10 cellular contexts compared by ENCODE assay signal in the genomic region with DNA sequence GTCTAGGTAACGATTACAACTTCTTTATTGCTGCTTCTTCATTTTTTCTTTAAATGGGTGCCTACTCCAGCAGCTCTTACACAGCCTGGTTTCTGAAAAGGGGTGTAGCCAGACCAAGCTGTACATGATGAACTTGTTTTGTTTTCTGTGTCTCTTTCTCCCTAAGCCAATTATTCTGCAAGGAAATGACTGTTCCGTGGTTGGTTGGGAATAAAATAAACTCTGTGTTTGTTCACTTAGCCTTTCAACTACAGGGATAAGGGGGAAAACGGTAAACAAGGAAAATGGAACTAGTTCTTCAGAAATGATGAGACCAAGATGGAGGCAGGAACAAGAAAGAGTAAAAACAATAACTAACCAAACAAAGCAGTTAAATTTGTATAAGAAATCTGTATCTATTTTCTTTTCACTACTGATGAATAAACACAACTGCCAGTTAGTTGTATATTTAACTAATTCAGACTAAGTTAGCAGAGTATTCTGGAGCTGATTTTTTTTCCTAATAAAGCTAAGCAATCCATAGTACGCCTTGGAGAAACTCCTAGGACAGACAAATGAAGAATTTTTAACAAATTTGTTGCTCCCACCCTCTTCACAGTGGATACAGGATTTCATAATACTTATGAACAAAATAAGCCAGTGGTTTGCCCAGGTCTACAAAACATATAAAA. TPM values are rescaled to one million over a fixed set of nuclear protein-coding genes. Genes with fewer than 3 reads are reported as not detected.
DNase-seq lines count a peak whose midpoint lies in the region; ATAC-seq, FAIRE-seq and TF ChIP-seq lines count a peak whose summit lies in the region.
"Had no signal": no experiment of that assay in that cellular context is flagged by ENCODE, and none has a peak within 500 bp of the region (broad histone marks: within the 10 kb centered on the region; RNA-seq: fewer than 3 reads in every experiment).

A gene with protein sequence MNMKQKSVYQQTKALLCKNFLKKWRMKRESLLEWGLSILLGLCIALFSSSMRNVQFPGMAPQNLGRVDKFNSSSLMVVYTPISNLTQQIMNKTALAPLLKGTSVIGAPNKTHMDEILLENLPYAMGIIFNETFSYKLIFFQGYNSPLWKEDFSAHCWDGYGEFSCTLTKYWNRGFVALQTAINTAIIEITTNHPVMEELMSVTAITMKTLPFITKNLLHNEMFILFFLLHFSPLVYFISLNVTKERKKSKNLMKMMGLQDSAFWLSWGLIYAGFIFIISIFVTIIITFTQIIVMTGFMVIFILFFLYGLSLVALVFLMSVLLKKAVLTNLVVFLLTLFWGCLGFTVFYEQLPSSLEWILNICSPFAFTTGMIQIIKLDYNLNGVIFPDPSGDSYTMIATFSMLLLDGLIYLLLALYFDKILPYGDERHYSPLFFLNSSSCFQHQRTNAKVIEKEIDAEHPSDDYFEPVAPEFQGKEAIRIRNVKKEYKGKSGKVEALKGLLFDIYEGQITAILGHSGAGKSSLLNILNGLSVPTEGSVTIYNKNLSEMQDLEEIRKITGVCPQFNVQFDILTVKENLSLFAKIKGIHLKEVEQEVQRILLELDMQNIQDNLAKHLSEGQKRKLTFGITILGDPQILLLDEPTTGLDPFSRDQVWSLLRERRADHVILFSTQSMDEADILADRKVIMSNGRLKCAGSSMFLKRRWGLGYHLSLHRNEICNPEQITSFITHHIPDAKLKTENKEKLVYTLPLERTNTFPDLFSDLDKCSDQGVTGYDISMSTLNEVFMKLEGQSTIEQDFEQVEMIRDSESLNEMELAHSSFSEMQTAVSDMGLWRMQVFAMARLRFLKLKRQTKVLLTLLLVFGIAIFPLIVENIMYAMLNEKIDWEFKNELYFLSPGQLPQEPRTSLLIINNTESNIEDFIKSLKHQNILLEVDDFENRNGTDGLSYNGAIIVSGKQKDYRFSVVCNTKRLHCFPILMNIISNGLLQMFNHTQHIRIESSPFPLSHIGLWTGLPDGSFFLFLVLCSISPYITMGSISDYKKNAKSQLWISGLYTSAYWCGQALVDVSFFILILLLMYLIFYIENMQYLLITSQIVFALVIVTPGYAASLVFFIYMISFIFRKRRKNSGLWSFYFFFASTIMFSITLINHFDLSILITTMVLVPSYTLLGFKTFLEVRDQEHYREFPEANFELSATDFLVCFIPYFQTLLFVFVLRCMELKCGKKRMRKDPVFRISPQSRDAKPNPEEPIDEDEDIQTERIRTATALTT (N-terminal part only) (minus strand): TSS at position 94 of the 671 bp plus-strand sequence. CDS start 1,192 bp downstream, outside the sequence.

- H3K27ac ChIP-seq in A549 (no peak within 1 kb of the TSS), SK-N-SH (ENCODE audit: low read depth in 2 of 2, low read length in 1 of 2) (peak within 1 kb of the TSS in 1 of 2 experiments; percentile 86; a peak in 2 of 4 replicates), kidney (ENCODE audit: low read depth in 2 of 2, low read length in 2 of 2) (no peak within 1 kb of the TSS)

- H3K9me3 ChIP-seq in A549 (0 out of 3 replicates have a peak, but pooled peaks cover 2% of the 10 kb centered on the region), SK-N-SH (no peaks in the 10 kb centered on the region), kidney (ENCODE audit: control insufficient read depth in 1 of 2, low read length in 2 of 2) (no peaks in the 10 kb centered on the region)

- H3K27ac Mint-ChIP-seq in osteocyte (ENCODE audit: unreplicated experiment), result peak within 1 kb of the TSS; percentile 81
- H3K27ac Mint-ChIP-seq: B cell had no signal

- H3K36me3 ChIP-seq in SK-N-SH (replicated peaks in 1 of 2; ENCODE audit: control insufficient read depth in 1 of 2, insufficient read depth in 2 of 2, low read length in 1 of 2) (no peaks in the 10 kb centered on the region), kidney (ENCODE audit: control insufficient read depth in 1 of 2, insufficient read depth in 2 of 2, low read length in 2 of 2) (no peaks in the 10 kb centered on the region)

- H3K4me1 Mint-ChIP-seq in osteocyte (ENCODE audit: unreplicated experiment), result peaks cover 30% of the 10 kb centered on the region
- H3K4me1 Mint-ChIP-seq: B cell had no signal

- peak in 1 of 2 experiments; percentile 23; a peak in 1 of 6 replicates for ATAC-seq in A549
- ATAC-seq in HG02870 (IDR thresholded peaks at IDR 0.05; ENCODE audit: unreplicated experiment), result no peak

- H3K4me1 ChIP-seq in A549 (peaks cover 8% of the 10 kb centered on the region; the same call in 2 of the 3 replicates), SK-N-SH (ENCODE audit: control insufficient read depth in 1 of 2, insufficient read depth in 2 of 2, low read depth in 1 of 2, low read length in 1 of 2) (peaks cover 0 to 3% of the 10 kb centered on the region in 2 experiments; a peak in 2 of 4 replicates), kidney (ENCODE audit: control insufficient read depth in 1 of 2, insufficient read depth in 1 of 2, low read depth in 1 of 2, low read length in 2 of 2) (no peaks in the 10 kb centered on the region)

- POLR2A ChIA-PET in A549 (lab: Yijun Ruan, JAX) (no interaction called here), SK-N-SH (lab: Yijun Ruan, JAX) (no interaction called here)

- H3K4me3 ChIP-seq in A549 (no peak within 1 kb of the TSS), SK-N-SH (ENCODE audit: low read depth in 2 of 2, low read length in 1 of 2) (0 out of 4 replicates have a peak within 1 kb of the TSS, but pooled peaks of 1 of the 2 experiments have one; percentile 5), foreskin fibroblast (ENCODE audit: low read depth in 1 of 2, low read length in 2 of 2) (peak within 1 kb of the TSS; percentile 21 to 50), kidney (ENCODE audit: low read length in 2 of 2) (peak within 1 kb of the TSS in 1 of 2 donors; percentile 42)

- peak within 1 kb of the TSS; percentile 69 for H2AFZ ChIP-seq in SK-N-SH (ENCODE audit: low read depth)

- no peak for TF ChIP-seq RAD21 in A549 (conservative IDR thresholded peaks at IDR 0.05 in 1 of 2, IDR thresholded peaks at IDR 0.05 in 1 of 2)
- no peak for TF ChIP-seq RAD21 in SK-N-SH (IDR thresholded peaks at IDR 0.05; ENCODE audit: low read length)

- CTCF ChIA-PET in A549 (lab: Yijun Ruan, JAX) (interaction anchor here (0.9 kb wide), 1 partner anchor 365 kb away, joined by 3 read pairs; no protein-coding TSS in a partner anchor), SK-N-SH (lab: Yijun Ruan, JAX) (no interaction called here)

- no peak for DNase-seq in A549 (ENCODE audit: low read depth in 1 of 2, low spot score in 1 of 2)
- DNase-seq in SK-N-SH, result no peak
- DNase-seq in foreskin fibroblast, result peak; percentile 65 to 81
- no peak for DNase-seq in osteocyte (ENCODE audit: extremely low spot score, unreplicated experiment)
- DNase-seq in kidney, result no peak
- DNase-seq in GM19239 (ENCODE audit: insufficient read length, low spot score), result no peak
- no peak for DNase-seq in NCI-H1436 treated with DMSO at 0.1 percent for 48 hours (lab: John Stamatoyannopoulos, UW)
- DNase-seq: NK-92 treated with Interleukin-12 subunit alpha and Interleukin-12 subunit beta, amount 100 ng/mL, for 24 hours had no signal

- H3K36me3 Mint-ChIP-seq in osteocyte (ENCODE audit: unreplicated experiment), result peaks cover 2% of the 10 kb centered on the region

- TF ChIP-seq EP300 in A549 (IDR thresholded peaks at IDR 0.05), result no peak
- no peak for TF ChIP-seq EP300 in SK-N-SH (IDR thresholded peaks at IDR 0.05; ENCODE audit: borderline replicate concordance in 1 of 2, low read depth in 1 of 2, low read length in 1 of 2)

- TF ChIP-seq POLR2A in A549 (IDR thresholded peaks at IDR 0.05; ENCODE audit: low read length), result no peak

- H4K20me1 ChIP-seq in SK-N-SH (ENCODE audit: insufficient read depth), result no peaks in the 10 kb centered on the region

- H3K27me3 Mint-ChIP-seq in osteocyte (ENCODE audit: unreplicated experiment), result no peaks in the 10 kb centered on the region
- H3K27me3 Mint-ChIP-seq: B cell had no signal

- H3K4me3 Mint-ChIP-seq in osteocyte (ENCODE audit: unreplicated experiment), result no peak within 1 kb of the TSS
- H3K4me3 Mint-ChIP-seq: B cell had no signal

- no peaks in the 10 kb centered on the region for H3K9me2 ChIP-seq in SK-N-SH

- H3K9ac ChIP-seq in SK-N-SH, result no peak within 1 kb of the TSS; the same call in 1 of the 2 replicates
- no peak within 1 kb of the TSS for H3K9ac ChIP-seq in kidney (ENCODE audit: low read length in 2 of 2)

- H3K27me3 ChIP-seq in SK-N-SH (ENCODE audit: insufficient read depth), result no peaks in the 10 kb centered on the region

- H3K79me2 ChIP-seq in SK-N-SH (ENCODE audit: insufficient read depth), result no peaks in the 10 kb centered on the region

- H3K4me2 ChIP-seq in A549 (peak within 1 kb of the TSS; percentile 44), SK-N-SH (peak within 1 kb of the TSS; percentile 26; the same call in 1 of the 2 replicates)

- WGBS in A549 (ENCODE audit: missing lambda C conversion rate), result 46% methylated on average over 4 of the region's 4 CpGs
- 18% methylated on average over 4 of the region's 4 CpGs for WGBS in SK-N-SH (ENCODE audit: low lambda C conversion rate)

- FAIRE-seq in A549 (lab: Jason Lieb, UNC) (no peak), kidney (lab: Jason Lieb, UNC) (no peak), GM19239 (lab: Jason Lieb, UNC) (no peak)

- peaks cover 7% of the 10 kb centered on the region for H3K9me3 Mint-ChIP-seq in osteocyte (ENCODE audit: unreplicated experiment)

- peaks cover 4% of the 10 kb centered on the region for H3F3A ChIP-seq in SK-N-SH (replicated peaks; ENCODE audit: insufficient read depth)

- no peak for TF ChIP-seq CTCF in A549 (IDR thresholded peaks at IDR 0.05)
- no peak for TF ChIP-seq CTCF in SK-N-SH (IDR thresholded peaks at IDR 0.05)
- TF ChIP-seq CTCF in foreskin fibroblast (IDR thresholded peaks at IDR 0.05; ENCODE audit: low read depth, low read length), result no peak
- TF ChIP-seq CTCF in osteocyte (IDR thresholded peaks at IDR 0.05), result no peak
- TF ChIP-seq CTCF in kidney (IDR thresholded peaks at IDR 0.05; ENCODE audit: borderline replicate concordance, extremely low read depth, insufficient read depth), result no peak

- intact Hi-C loops in kidney (cut with DNase I), result no loop called here

TF ChIP-seq in A549, 52 proteins besides CTCF, POLR2A, EP300 and RAD21 (continues in another document):
- TF ChIP-seq KDM5A (IDR thresholded peaks at IDR 0.05) (no peak), HOXB5 (CRISPR knock-in tag; IDR thresholded peaks at IDR 0.05) (no peak)

TF ChIP-seq in SK-N-SH, 30 proteins besides CTCF, POLR2A, EP300 and RAD21 (continues in another document):
- TF ChIP-seq FOXM1 (IDR thresholded peaks at IDR 0.05; ENCODE audit: low read depth) (no peak), MXI1 (IDR thresholded peaks at IDR 0.05; ENCODE audit: low read depth, low read length) (no peak)

RNA-seq across cellular contexts. Expression of the gene that starts here (rescaled TPM):
- polyA plus RNA-seq in A549 (2011; rRNA removed), result 0.05 TPM in 2 replicates
- not detected in 2 replicates for polyA plus RNA-seq in A549 (2012; cell fraction: cytosol; rRNA removed)
- not detected in 2 replicates for polyA plus RNA-seq in A549 (2012; cell fraction: nucleus; rRNA removed)
- polyA plus RNA-seq in A549 (2017; fragmentation: RNase III; extraction: RNeasy Plus Mini Kit Qiagen cat#74134 plus additional on column Dnase treatment), result 0.05 TPM in 1 of 3 replicates, not detected in the others
- polyA minus RNA-seq in A549 (2011; rRNA and poly(A)+ RNA removed), result not detected in 2 replicates
- 0.15 and 0.23 TPM in 2 replicates for polyA plus RNA-seq in SK-N-SH (2012; rRNA removed)
- polyA plus RNA-seq in SK-N-SH (2012; cell fraction: cytosol; rRNA removed), result 0.09 and 0.21 TPM in 2 replicates
- polyA plus RNA-seq in SK-N-SH (2012; cell fraction: nucleus; rRNA removed), result 0.14 and 0.37 TPM in 2 replicates
- 1.2 and 1.7 TPM in 2 replicates for total RNA-seq in osteocyte
- total RNA-seq in kidney, result 7.6 TPM
- polyA plus RNA-seq in kidney (ENCODE audit: insufficient read depth, low read depth, low replicate concordance), result 2.9 TPM

Comparison
In these comparisons a context has a peak if more than half of its experiments do, and no peak if none do; other contexts are left out.
1. DNase-seq: peak in foreskin fibroblast (2 of 2); none in A549 (0 of 2), SK-N-SH (single experiment), osteocyte (single experiment), kidney (single experiment), GM19239 (single experiment) and NCI-H1436 treated with DMSO at 0.1 percent for 48 hours (single experiment).